Comparison of ENCODE assay signal across 33 cellular contexts in the genomic region with DNA sequence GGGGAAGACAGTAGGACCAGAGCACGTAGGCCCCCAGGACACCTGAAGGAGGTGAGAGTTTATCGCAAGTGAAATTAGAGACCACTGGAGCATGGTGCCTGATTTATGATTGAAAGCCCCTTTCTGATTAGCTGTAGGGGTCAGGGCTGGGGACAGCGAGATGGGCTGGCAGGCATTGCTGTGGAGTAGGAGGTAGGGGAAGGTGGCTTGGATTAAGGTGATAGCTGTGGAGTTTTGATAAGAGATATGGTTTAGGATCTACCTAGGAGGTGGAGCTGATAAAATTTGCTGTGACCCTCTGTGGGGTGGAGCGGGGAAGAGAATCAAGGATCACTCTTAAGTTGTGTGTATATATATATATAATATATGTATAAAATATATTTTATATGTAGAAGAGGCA.
"Had no signal": no experiment of that assay in that cellular context is flagged by ENCODE, and none has a peak within 500 bp of the region (broad histone marks: within the 10 kb centered on the region; RNA-seq: fewer than 3 reads in every experiment).

No MANE protein-coding gene starts in this region.

- H3K4me1 Mint-ChIP-seq: activated B cell treated with CpG ODN at 0.5 μM for 24 hours; activated CD4-positive, alpha-beta memory T cell treated with anti-CD3 and anti-CD28 coated beads, Interleukin-2, amount 10 ng/mL, durations not matched to agents 7 days and 5 days; activated CD4-positive, alpha-beta T cell treated with anti-CD3 and anti-CD28 coated beads for 36 hours; activated CD4-positive, alpha-beta T cell treated with anti-CD3 and anti-CD28 coated beads, Interleukin-2, amount 10 ng/mL, durations not matched to agents 7 days and 5 days; activated CD8-positive, alpha-beta memory T cell treated with anti-CD3 and anti-CD28 coated beads, Interleukin-2, amount 10 ng/mL, durations not matched to agents 7 days and 5 days; activated naive CD8-positive, alpha-beta T cell treated with anti-CD3 and anti-CD28 coated beads for 36 hours had no signal

- H3K9me3 ChIP-seq: adrenal gland, body of pancreas, breast epithelium had no signal

- H3K27ac ChIP-seq: adrenal gland, body of pancreas, brain microvascular endothelial cell, breast epithelium, VCaP had no signal

- H3K27me3 ChIP-seq: adrenal gland, body of pancreas, brain microvascular endothelial cell, breast epithelium had no signal

- H3K4me1 ChIP-seq: adrenal gland, body of pancreas, breast epithelium had no signal

- H3K9me3 Mint-ChIP-seq: activated B cell treated with CpG ODN at 0.5 μM for 24 hours; activated CD4-positive, alpha-beta memory T cell treated with anti-CD3 and anti-CD28 coated beads, Interleukin-2, amount 10 ng/mL, durations not matched to agents 7 days and 5 days; activated CD4-positive, alpha-beta T cell treated with anti-CD3 and anti-CD28 coated beads, Interleukin-2, amount 10 ng/mL, durations not matched to agents 7 days and 5 days; activated naive CD4-positive, alpha-beta T cell treated with anti-CD3 and anti-CD28 coated beads, Interleukin-2, amount 50 U/mL, for 72 hours; activated naive CD8-positive, alpha-beta T cell treated with anti-CD3 and anti-CD28 coated beads for 36 hours; activated T-cell treated with anti-CD3 and anti-CD28 coated beads, Interleukin-2, amount 50 U/mL, for 24 hours; activated T-helper 2 cell treated with anti-CD3 and anti-CD28 coated beads, Interferon-gamma antibody, Interleukin-2, Interleukin-4, amounts not matched to agents 10 μg/mL and 5 μg/mL and 100 μg/mL, durations not matched to agents 14 hours and 24 hours and 36 hours; T-helper 1 cell treated with Interleukin-12 subunit alpha and Interleukin-12 subunit beta and Interleukin-4 antibody, amounts not matched to agents 30 μg/mL and 1 μg/mL, for 36 hours; T-helper 2 cell treated with Interferon-gamma antibody and Interleukin-4, amounts not matched to agents 5 μg/mL and 100 μg/mL, for 36 hours had no signal

- H3K36me3 ChIP-seq: adrenal gland, brain microvascular endothelial cell, breast epithelium had no signal

- H3K36me3 Mint-ChIP-seq: activated CD8-positive, alpha-beta memory T cell treated with anti-CD3 and anti-CD28 coated beads, Interleukin-2, amount 10 ng/mL, durations not matched to agents 7 days and 5 days; activated naive CD4-positive, alpha-beta T cell treated with anti-CD3 and anti-CD28 coated beads, Interleukin-2, amount 50 U/mL, for 72 hours; activated naive CD8-positive, alpha-beta T cell treated with anti-CD3 and anti-CD28 coated beads for 36 hours had no signal

- H3K4me3 Mint-ChIP-seq: activated B cell treated with CpG ODN at 0.5 μM for 24 hours; activated CD4-positive, alpha-beta memory T cell treated with anti-CD3 and anti-CD28 coated beads, Interleukin-2, amount 10 ng/mL, durations not matched to agents 7 days and 5 days; activated CD4-positive, alpha-beta T cell treated with anti-CD3 and anti-CD28 coated beads for 36 hours; activated CD4-positive, alpha-beta T cell treated with anti-CD3 and anti-CD28 coated beads, Interleukin-2, amount 10 ng/mL, durations not matched to agents 7 days and 5 days; activated CD8-positive, alpha-beta memory T cell treated with anti-CD3 and anti-CD28 coated beads, Interleukin-2, amount 10 ng/mL, durations not matched to agents 7 days and 5 days; activated CD8-positive, alpha-beta T cell treated with anti-CD3 and anti-CD28 coated beads, Interleukin-2, amount 10 ng/mL, durations not matched to agents 7 days and 5 days; activated naive CD8-positive, alpha-beta T cell treated with anti-CD3 and anti-CD28 coated beads for 36 hours; activated T-cell treated with anti-CD3 and anti-CD28 coated beads, Interleukin-2, amount 50 U/mL, for 24 hours; T-helper 1 cell treated with Interleukin-12 subunit alpha and Interleukin-12 subunit beta and Interleukin-4 antibody, amounts not matched to agents 30 μg/mL and 1 μg/mL, for 36 hours; T-helper 2 cell treated with Interferon-gamma antibody and Interleukin-4, amounts not matched to agents 5 μg/mL and 100 μg/mL, for 36 hours had no signal

- DNase-seq: activated B cell treated with CpG ODN at 0.5 μM for 24 hours; activated CD4-positive, alpha-beta memory T cell treated with anti-CD3 and anti-CD28 coated beads, Interleukin-2, amount 10 ng/mL, durations not matched to agents 7 days and 5 days; activated CD4-positive, alpha-beta T cell treated with anti-CD3 and anti-CD28 coated beads for 1 hour; activated CD4-positive, alpha-beta T cell treated with anti-CD3 and anti-CD28 coated beads for 36 hours; activated CD4-positive, alpha-beta T cell treated with anti-CD3 and anti-CD28 coated beads for 48 hours; activated CD4-positive, alpha-beta T cell treated with anti-CD3 and anti-CD28 coated beads, Interleukin-2, amount 10 ng/mL, durations not matched to agents 7 days and 5 days; activated CD4-positive, alpha-beta T cell treated with anti-CD3 and anti-CD28 coated beads, Interleukin-2, amount 50 U/mL, for 48 hours; activated CD8-positive, alpha-beta memory T cell treated with anti-CD3 and anti-CD28 coated beads for 24 hours; activated CD8-positive, alpha-beta memory T cell treated with anti-CD3 and anti-CD28 coated beads, Interleukin-2, amount 10 ng/mL, durations not matched to agents 7 days and 5 days; activated CD8-positive, alpha-beta memory T cell treated with anti-CD3 and anti-CD28 coated beads, Interleukin-2, amount 50 U/mL, for 48 hours; activated CD8-positive, alpha-beta T cell treated with anti-CD3 and anti-CD28 coated beads, Interleukin-2, amount 10 ng/mL, durations not matched to agents 7 days and 5 days; activated effector memory CD4-positive, alpha-beta T cell treated with Interleukin-2 at 50 U/mL for 16 hours; activated gamma-delta T cell; activated naive CD4-positive, alpha-beta T cell treated with anti-CD3 and anti-CD28 coated beads, Interleukin-2, amount 50 U/mL, for 16 hours; activated naive CD4-positive, alpha-beta T cell treated with Interleukin-2 at 50 U/mL for 16 hours; activated naive CD8-positive, alpha-beta T cell treated with anti-CD3 and anti-CD28 coated beads for 36 hours; activated T-cell treated with anti-CD3 and anti-CD28 coated beads, Interleukin-2, amount 50 U/mL, for 24 hours; activated T-cell treated with anti-CD3 and anti-CD28 coated beads, Interleukin-2, amount 50 U/mL, for 48 hours; adrenal gland; amniotic stem cell; aorta; body of pancreas; brain microvascular endothelial cell; central memory CD4-positive, alpha-beta T cell; T-helper 1 cell; T-helper 2 cell; T-helper 9 cell had no signal

- H3K27ac Mint-ChIP-seq: activated B cell treated with CpG ODN at 0.5 μM for 24 hours; activated CD4-positive, alpha-beta memory T cell treated with anti-CD3 and anti-CD28 coated beads, Interleukin-2, amount 10 ng/mL, durations not matched to agents 7 days and 5 days; activated CD4-positive, alpha-beta T cell treated with anti-CD3 and anti-CD28 coated beads for 36 hours; activated CD4-positive, alpha-beta T cell treated with anti-CD3 and anti-CD28 coated beads, Interleukin-2, amount 10 ng/mL, durations not matched to agents 7 days and 5 days; activated CD8-positive, alpha-beta memory T cell treated with anti-CD3 and anti-CD28 coated beads, Interleukin-2, amount 10 ng/mL, durations not matched to agents 7 days and 5 days; activated CD8-positive, alpha-beta T cell treated with anti-CD3 and anti-CD28 coated beads, Interleukin-2, amount 10 ng/mL, durations not matched to agents 7 days and 5 days; activated naive CD8-positive, alpha-beta T cell treated with anti-CD3 and anti-CD28 coated beads for 36 hours; activated T-cell treated with anti-CD3 and anti-CD28 coated beads, Interleukin-2, amount 50 U/mL, for 24 hours; activated T-helper 2 cell treated with anti-CD3 and anti-CD28 coated beads, Interferon-gamma antibody, Interleukin-2, Interleukin-4, amounts not matched to agents 10 μg/mL and 5 μg/mL and 100 μg/mL, durations not matched to agents 14 hours and 24 hours and 36 hours; T-helper 1 cell treated with Interleukin-12 subunit alpha and Interleukin-12 subunit beta and Interleukin-4 antibody, amounts not matched to agents 30 μg/mL and 1 μg/mL, for 36 hours; T-helper 2 cell treated with Interferon-gamma antibody and Interleukin-4, amounts not matched to agents 5 μg/mL and 100 μg/mL, for 36 hours had no signal

- H3K4me3 ChIP-seq: adrenal gland, body of pancreas, breast epithelium had no signal

- H3K27me3 Mint-ChIP-seq: activated CD4-positive, alpha-beta memory T cell treated with anti-CD3 and anti-CD28 coated beads, Interleukin-2, amount 10 ng/mL, durations not matched to agents 7 days and 5 days; activated CD8-positive, alpha-beta memory T cell treated with anti-CD3 and anti-CD28 coated beads, Interleukin-2, amount 10 ng/mL, durations not matched to agents 7 days and 5 days; activated naive CD8-positive, alpha-beta T cell treated with anti-CD3 and anti-CD28 coated beads for 36 hours had no signal
